Comparison of ENCODE assay signal across 34 cellular contexts in the genomic region with DNA sequence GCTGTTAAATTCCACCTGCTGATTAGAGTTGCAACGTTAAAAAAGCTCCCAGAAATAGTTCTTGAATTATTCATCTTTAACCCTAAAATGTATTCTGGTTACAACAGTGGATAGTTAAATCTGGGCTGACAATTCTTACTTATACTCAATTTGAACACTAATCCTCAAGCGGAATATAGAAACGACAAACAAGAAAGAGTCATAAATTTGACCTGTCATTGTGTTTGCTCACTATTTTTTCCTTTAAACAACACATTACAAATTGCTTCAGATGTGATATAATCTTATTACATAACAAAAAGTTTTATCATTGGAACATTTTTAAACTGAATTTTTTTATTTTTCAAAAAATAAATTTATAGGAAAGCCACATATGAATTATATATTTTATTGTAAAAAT.
"Had no signal": no experiment of that assay in that cellular context is flagged by ENCODE, and none has a peak within 500 bp of the region (broad histone marks: within the 10 kb centered on the region; RNA-seq: fewer than 3 reads in every experiment).

No MANE protein-coding gene starts in this region.

- ATAC-seq: activated CD4-positive, CD25-positive, alpha-beta regulatory T cell treated with anti-CD3 and anti-CD28 coated beads, Interleukin-2, amount 50 U/mL, for 24 hours; activated CD8-positive, alpha-beta T cell treated with anti-CD3 and anti-CD28 coated beads for 36 hours; activated naive CD8-positive, alpha-beta T cell treated with anti-CD3 and anti-CD28 coated beads, Interleukin-2, amount 50 U/mL, for 24 hours; activated T-cell treated with anti-CD3 and anti-CD28 coated beads, Interleukin-2, amount 50 U/mL, for 4 hours; activated T-helper 17 cell treated with anti-CD3 and anti-CD28 coated beads, Interleukin-2, amount 50 U/mL, for 72 hours; body of pancreas; effector memory CD8-positive, alpha-beta T cell; esophagus mucosa; gastrocnemius medialis; heart left ventricle; T-cell had no signal

- H3K9me3 ChIP-seq: adrenal gland, body of pancreas, gastrocnemius medialis, heart left ventricle had no signal

- H3K36me3 ChIP-seq: adrenal gland, gastrocnemius medialis, heart left ventricle, WERI-Rb-1 had no signal

- H3K27ac Mint-ChIP-seq: activated B cell treated with CpG ODN at 0.5 μM for 24 hours; activated CD8-positive, alpha-beta T cell treated with anti-CD3 and anti-CD28 coated beads for 36 hours; activated naive CD4-positive, alpha-beta T cell treated with anti-CD3 and anti-CD28 coated beads, Interleukin-2, amount 50 U/mL, for 24 hours; activated naive CD8-positive, alpha-beta T cell treated with anti-CD3 and anti-CD28 coated beads for 36 hours; activated naive CD8-positive, alpha-beta T cell treated with anti-CD3 and anti-CD28 coated beads, Interleukin-2, amount 50 U/mL, for 24 hours; activated T-helper 17 cell treated with anti-CD3 and anti-CD28 coated beads, Interleukin-2, amount 50 U/mL, for 72 hours; effector memory CD8-positive, alpha-beta T cell; T-cell; T-helper 1 cell treated with Interleukin-12 subunit alpha and Interleukin-12 subunit beta and Interleukin-4 antibody, amounts not matched to agents 30 μg/mL and 1 μg/mL, for 36 hours had no signal

- FAIRE-seq: colon had no signal

- H3K36me3 Mint-ChIP-seq: activated naive CD4-positive, alpha-beta T cell treated with anti-CD3 and anti-CD28 coated beads, Interleukin-2, amount 50 U/mL, for 24 hours; activated naive CD8-positive, alpha-beta T cell treated with anti-CD3 and anti-CD28 coated beads for 36 hours; T-cell had no signal

- H3K4me1 Mint-ChIP-seq: activated B cell treated with CpG ODN at 0.5 μM for 24 hours; activated naive CD4-positive, alpha-beta T cell treated with anti-CD3 and anti-CD28 coated beads, Interleukin-2, amount 50 U/mL, for 24 hours; activated naive CD8-positive, alpha-beta T cell treated with anti-CD3 and anti-CD28 coated beads for 36 hours; activated naive CD8-positive, alpha-beta T cell treated with anti-CD3 and anti-CD28 coated beads, Interleukin-2, amount 50 U/mL, for 24 hours; activated T-helper 17 cell treated with anti-CD3 and anti-CD28 coated beads, Interleukin-2, amount 50 U/mL, for 72 hours; T-cell had no signal

- H3K4me3 ChIP-seq: adrenal gland, body of pancreas, gastrocnemius medialis, heart left ventricle had no signal

- H3K27me3 Mint-ChIP-seq: activated B cell treated with CpG ODN at 0.5 μM for 24 hours; activated CD8-positive, alpha-beta T cell treated with anti-CD3 and anti-CD28 coated beads for 36 hours; activated naive CD4-positive, alpha-beta T cell treated with anti-CD3 and anti-CD28 coated beads, Interleukin-2, amount 50 U/mL, for 24 hours; activated naive CD8-positive, alpha-beta T cell treated with anti-CD3 and anti-CD28 coated beads for 36 hours; activated naive CD8-positive, alpha-beta T cell treated with anti-CD3 and anti-CD28 coated beads, Interleukin-2, amount 50 U/mL, for 24 hours; activated T-helper 17 cell treated with anti-CD3 and anti-CD28 coated beads, Interleukin-2, amount 50 U/mL, for 72 hours; effector memory CD8-positive, alpha-beta T cell; T-cell had no signal

- H3K27ac ChIP-seq: adrenal gland, body of pancreas, gastrocnemius medialis, heart left ventricle, WERI-Rb-1 had no signal

- H3K9me3 Mint-ChIP-seq: activated CD8-positive, alpha-beta T cell treated with anti-CD3 and anti-CD28 coated beads for 36 hours; activated naive CD4-positive, alpha-beta T cell treated with anti-CD3 and anti-CD28 coated beads, Interleukin-2, amount 50 U/mL, for 24 hours; activated naive CD8-positive, alpha-beta T cell treated with anti-CD3 and anti-CD28 coated beads for 36 hours; activated naive CD8-positive, alpha-beta T cell treated with anti-CD3 and anti-CD28 coated beads, Interleukin-2, amount 50 U/mL, for 24 hours; activated T-cell treated with anti-CD3 and anti-CD28 coated beads, Interleukin-2, amount 50 U/mL, for 4 hours; activated T-helper 17 cell treated with anti-CD3 and anti-CD28 coated beads, Interleukin-2, amount 50 U/mL, for 72 hours; T-cell; T-helper 1 cell treated with Interleukin-12 subunit alpha and Interleukin-12 subunit beta and Interleukin-4 antibody, amounts not matched to agents 30 μg/mL and 1 μg/mL, for 36 hours had no signal

- DNase-seq: activated B cell treated with CpG ODN at 0.5 μM for 24 hours; activated CD4-positive, alpha-beta T cell treated with anti-CD3 and anti-CD28 coated beads for 48 hours; activated CD4-positive, alpha-beta T cell treated with anti-CD3 and anti-CD28 coated beads, Interleukin-2, amount 50 U/mL, for 1 hour; activated CD4-positive, alpha-beta T cell treated with anti-CD3 and anti-CD28 coated beads, Interleukin-2, amount 50 U/mL, for 48 hours; activated CD8-positive, alpha-beta memory T cell treated with anti-CD3 and anti-CD28 coated beads for 24 hours; activated CD8-positive, alpha-beta T cell treated with anti-CD3 and anti-CD28 coated beads for 36 hours; activated effector memory CD4-positive, alpha-beta T cell treated with Interleukin-2 at 50 U/mL for 16 hours; activated gamma-delta T cell treated with Interleukin-2 at 50 U/mL for 16 hours; activated naive CD4-positive, alpha-beta T cell treated with Interleukin-2 at 50 U/mL for 16 hours; activated naive CD8-positive, alpha-beta T cell treated with anti-CD3 and anti-CD28 coated beads for 36 hours; activated naive CD8-positive, alpha-beta T cell treated with anti-CD3 and anti-CD28 coated beads, Interleukin-2, amount 50 U/mL, for 24 hours; activated T-cell treated with anti-CD3 and anti-CD28 coated beads, Interleukin-2, amount 50 U/mL, for 4 hours; adrenal gland; amygdala; aorta; body of pancreas; caudate nucleus; cortex of kidney; dermis blood vessel endothelial cell; effector CD4-positive, alpha-beta T cell; effector memory CD8-positive, alpha-beta T cell; foreskin fibroblast; gastrocnemius medialis; glutamatergic neuron; heart left ventricle; T-cell; T-helper 9 cell; WERI-Rb-1 had no signal

- H3K4me1 ChIP-seq: adrenal gland, body of pancreas, gastrocnemius medialis, heart left ventricle had no signal

- H3K27me3 ChIP-seq: adrenal gland, body of pancreas, gastrocnemius medialis, heart left ventricle had no signal

- H3K4me3 Mint-ChIP-seq: activated B cell treated with CpG ODN at 0.5 μM for 24 hours; activated CD8-positive, alpha-beta T cell treated with anti-CD3 and anti-CD28 coated beads for 36 hours; activated naive CD4-positive, alpha-beta T cell treated with anti-CD3 and anti-CD28 coated beads, Interleukin-2, amount 50 U/mL, for 24 hours; activated naive CD8-positive, alpha-beta T cell treated with anti-CD3 and anti-CD28 coated beads for 36 hours; activated naive CD8-positive, alpha-beta T cell treated with anti-CD3 and anti-CD28 coated beads, Interleukin-2, amount 50 U/mL, for 24 hours; activated T-cell treated with anti-CD3 and anti-CD28 coated beads, Interleukin-2, amount 50 U/mL, for 4 hours; activated T-helper 17 cell treated with anti-CD3 and anti-CD28 coated beads, Interleukin-2, amount 50 U/mL, for 72 hours; effector memory CD8-positive, alpha-beta T cell; T-cell; T-helper 1 cell treated with Interleukin-12 subunit alpha and Interleukin-12 subunit beta and Interleukin-4 antibody, amounts not matched to agents 30 μg/mL and 1 μg/mL, for 36 hours had no signal
